ENCODE assay signal across 1 cellular context in genomic region chr1:84223751-84224432, GRCh38.
TF ChIP-seq lines count a peak whose summit lies in the region.

No MANE protein-coding gene starts in this region.

TF ChIP-seq in GM12878, 131 proteins besides CTCF, POLR2A, EP300 and RAD21 (continued from another document):
- TF ChIP-seq PRDM15 (CRISPR knock-in tag; IDR thresholded peaks at IDR 0.05) (no peak), TCF3 (IDR thresholded peaks at IDR 0.05; ENCODE audit: borderline replicate concordance, insufficient read depth, low read depth, low read length) (no peak)
